31 cellular contexts compared by ENCODE assay signal in the genomic region with DNA sequence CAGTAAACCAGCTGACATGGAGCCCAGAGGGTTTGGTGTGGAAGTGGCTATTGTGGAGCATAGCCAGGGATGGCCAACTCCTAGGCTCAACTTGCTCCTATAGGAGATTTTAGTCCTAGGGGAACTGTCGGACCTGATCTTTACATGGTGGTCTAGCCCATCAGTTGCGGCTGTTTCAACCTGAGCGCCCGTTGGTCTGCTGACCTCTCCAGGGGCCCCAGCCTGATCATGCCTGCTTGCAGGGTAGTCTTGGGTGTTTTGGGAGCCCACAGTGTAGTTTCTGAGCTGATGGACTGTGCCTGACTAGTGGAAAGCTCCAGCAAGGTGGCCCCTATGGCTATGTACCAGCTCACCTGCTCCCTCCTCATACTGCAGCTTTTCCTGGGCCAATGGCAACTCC.
"Had no signal": no experiment of that assay in that cellular context is flagged by ENCODE, and none has a peak within 500 bp of the region (broad histone marks: within the 10 kb centered on the region; RNA-seq: fewer than 3 reads in every experiment).

No MANE protein-coding gene starts in this region.

- H3K27me3 ChIP-seq: adrenal gland, ascending aorta, body of pancreas, brain microvascular endothelial cell, breast epithelium, cardiac muscle cell had no signal

- DNase-seq: activated effector memory CD4-positive, alpha-beta T cell treated with anti-CD3 and anti-CD28 coated beads, Interleukin-2, amount 50 U/mL, for 16 hours; activated effector memory CD4-positive, alpha-beta T cell treated with Interleukin-2 at 50 U/mL for 16 hours; activated gamma-delta T cell; activated gamma-delta T cell treated with Interleukin-2 at 50 U/mL for 16 hours; activated naive CD4-positive, alpha-beta T cell; activated naive CD4-positive, alpha-beta T cell treated with anti-CD3 and anti-CD28 coated beads for 36 hours; activated naive CD4-positive, alpha-beta T cell treated with anti-CD3 and anti-CD28 coated beads, Interleukin-2, amount 10 ng/mL, durations not matched to agents 7 days and 5 days; activated naive CD4-positive, alpha-beta T cell treated with anti-CD3 and anti-CD28 coated beads, Interleukin-2, amount 50 U/mL, for 16 hours; activated naive CD4-positive, alpha-beta T cell treated with Interleukin-2 at 50 U/mL for 16 hours; activated naive CD8-positive, alpha-beta T cell treated with anti-CD3 and anti-CD28 coated beads for 36 hours; activated naive CD8-positive, alpha-beta T cell treated with anti-CD3 and anti-CD28 coated beads, Interleukin-2, amount 10 ng/mL, durations not matched to agents 7 days and 5 days; activated naive CD8-positive, alpha-beta T cell treated with anti-CD3 and anti-CD28 coated beads, Interleukin-2, amount 50 U/mL, for 24 hours; activated T-cell treated with anti-CD3 and anti-CD28 coated beads, Interleukin-2, amount 50 U/mL, for 1 hour; activated T-cell treated with anti-CD3 and anti-CD28 coated beads, Interleukin-2, amount 50 U/mL, for 24 hours; activated T-cell treated with anti-CD3 and anti-CD28 coated beads, Interleukin-2, amount 50 U/mL, for 4 hours; activated T-cell treated with anti-CD3 and anti-CD28 coated beads, Interleukin-2, amount 50 U/mL, for 48 hours; activated T-cell treated with anti-CD3 and anti-CD28 coated beads, Interleukin-2, amount 50 U/mL, for 72 hours; adrenal gland; amniotic stem cell; amygdala; anterior cingulate cortex; body of pancreas; brain microvascular endothelial cell; caudate nucleus; central memory CD4-positive, alpha-beta T cell; cerebellar nuclear complex had no signal

- H3K4me3 ChIP-seq: adrenal gland, ascending aorta, body of pancreas, breast epithelium, cardiac muscle cell had no signal

- H3K36me3 ChIP-seq: adrenal gland, ascending aorta, brain microvascular endothelial cell, breast epithelium, cardiac muscle cell had no signal

- H3K9me3 ChIP-seq: adrenal gland had no signal

- H3K4me1 ChIP-seq: adrenal gland, ascending aorta, body of pancreas, breast epithelium had no signal

- ATAC-seq: activated naive CD4-positive, alpha-beta T cell treated with anti-CD3 and anti-CD28 coated beads, Interleukin-2, amount 50 U/mL, for 72 hours; activated naive CD8-positive, alpha-beta T cell treated with anti-CD3 and anti-CD28 coated beads, Interleukin-2, amount 50 U/mL, for 24 hours; activated T-cell treated with anti-CD3 and anti-CD28 coated beads, Interleukin-2, amount 50 U/mL, for 4 hours; activated T-cell treated with anti-CD3 and anti-CD28 coated beads, Interleukin-2, amount 50 U/mL, for 72 hours; activated T-helper 17 cell treated with anti-CD3 and anti-CD28 coated beads, Interleukin-2, amount 50 U/mL, for 72 hours; body of pancreas had no signal

- H3K27ac ChIP-seq: adrenal gland, ascending aorta, body of pancreas, brain microvascular endothelial cell, breast epithelium, cardiac muscle cell had no signal
